8 cellular contexts compared by ENCODE assay signal in the genomic region with DNA sequence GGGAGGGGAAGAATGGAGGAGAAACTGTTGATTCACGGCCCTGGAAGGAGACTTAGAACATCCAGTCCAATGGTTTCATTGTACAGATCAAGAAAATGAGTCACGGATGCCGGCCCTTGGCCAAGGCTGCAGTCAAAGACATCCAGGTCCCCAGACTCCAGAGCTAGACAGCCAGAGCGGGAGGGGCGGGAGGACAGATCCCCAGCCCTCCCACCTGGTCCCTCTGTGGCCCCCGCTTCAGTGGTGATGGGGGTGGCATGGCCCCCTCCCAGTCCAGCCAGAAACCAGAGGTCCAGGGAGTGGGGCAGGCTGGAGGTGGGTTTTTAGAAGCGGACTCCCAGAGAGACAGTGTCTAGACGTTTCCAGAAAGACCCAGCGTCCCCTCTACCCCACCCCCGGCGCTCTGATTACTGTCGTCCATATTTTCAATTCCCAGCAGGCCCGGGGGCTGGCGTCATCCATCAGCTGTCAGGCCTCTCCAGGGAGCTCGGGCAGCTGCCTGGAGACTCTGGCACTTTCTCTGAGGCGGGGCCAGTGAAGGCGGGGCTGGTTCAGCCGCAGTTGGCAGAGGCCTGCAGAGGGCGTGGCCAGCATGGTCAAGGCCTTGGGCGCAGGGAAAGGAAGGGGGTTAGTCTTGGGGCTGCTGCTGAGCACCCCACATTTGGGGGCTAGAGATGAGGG. TPM values are rescaled to one million over a fixed set of nuclear protein-coding genes. Genes with fewer than 3 reads are reported as not detected.
DNase-seq lines count a peak whose midpoint lies in the region; ATAC-seq and TF ChIP-seq lines count a peak whose summit lies in the region.

No MANE protein-coding gene starts in this region.

- CTCF ChIA-PET in MCF 10A (lab: Yijun Ruan, JAX), result interaction anchor here (0.6 to 8.6 kb wide), 5 partner anchors 10 to 116 kb away, joined by 3 to 232 read pairs (median 6); no protein-coding TSS in a partner anchor

- peaks cover 50% of the 10 kb centered on the region for H3K4me1 Mint-ChIP-seq in MCF 10A (ENCODE audit: insufficient read depth, unreplicated experiment)

- no peaks in the 10 kb centered on the region for H3K9me3 Mint-ChIP-seq in MCF 10A (ENCODE audit: unreplicated experiment)

- ATAC-seq in HG02678 (IDR thresholded peaks at IDR 0.05; ENCODE audit: unreplicated experiment) (peak; percentile 53), GM21528 (IDR thresholded peaks at IDR 0.05; ENCODE audit: low FRiP score, unreplicated experiment) (no peak), HG03095 (IDR thresholded peaks at IDR 0.05; ENCODE audit: unreplicated experiment) (no peak)

- TF ChIP-seq CTCF in MCF 10A (IDR thresholded peaks at IDR 0.05; ENCODE audit: unreplicated experiment), result no peak

- intact Hi-C loops in MCF 10A (cut with micrococcal nuclease), result loop anchor here (1.0 kb wide), 1 partner anchor 12 kb away; no protein-coding TSS in a partner anchor

- H3K36me3 Mint-ChIP-seq in MCF 10A (ENCODE audit: insufficient read depth, unreplicated experiment), result peaks cover 5% of the 10 kb centered on the region

- DNase-seq in AG08395 (ENCODE audit: low spot score) (peak; percentile 88), NCI-H526 treated with DMSO at 0.1 percent for 48 hours (lab: John Stamatoyannopoulos, UW) (peak; percentile 74), MCF 10A (ENCODE audit: unreplicated experiment) (peak; percentile 97), iPS-NIHi7 (ENCODE audit: extremely low spot score) (peak; percentile 67), skeletal muscle cell (ENCODE audit: low read depth) (peak; percentile 88)

- BruUV-seq in MCF 10A (replicated peaks; lab: Mats Ljungman, UMichigan), result TSS peak; percentile 72

- H3K4me3 ChIP-seq in skeletal muscle cell (ENCODE audit: low read depth, low read length), result peak overlapping the region; percentile 23

- no peaks in the 10 kb centered on the region for H3K27me3 Mint-ChIP-seq in MCF 10A (ENCODE audit: insufficient read depth, unreplicated experiment)

- POLR2A ChIA-PET in MCF 10A (lab: Yijun Ruan, JAX), result interaction anchor here (0.6 to 8.8 kb wide), 8 partner anchors 14 to 303 kb away, joined by 3 to 283 read pairs (median 6); partner anchors contain the start of genes HSPB1, MDH2 and STYXL1

- H3K4me3 Mint-ChIP-seq in MCF 10A (ENCODE audit: unreplicated experiment), result peak overlapping the region; percentile 78

- peak overlapping the region; percentile 95 for H3K27ac Mint-ChIP-seq in MCF 10A (ENCODE audit: low read depth, unreplicated experiment)

RNA-seq across cellular contexts. Expression of gene HSPB1, which starts 8.0 kb away (rescaled TPM):
- total RNA-seq in MCF 10A (2022), result 158 and 198 TPM in 2 replicates
